ENCODE assay signal across 2 cellular contexts in genomic region chr1:211281322-211282022, GRCh38.
TF ChIP-seq lines count a peak whose summit lies in the region.

No MANE protein-coding gene starts in this region.

TF ChIP-seq in GM23338, 12 proteins besides CTCF, POLR2A, EP300 and RAD21:
- TF ChIP-seq STAT1 (IDR thresholded peaks at IDR 0.05; ENCODE audit: unreplicated experiment), result no peak
- TF ChIP-seq ETS1 (IDR thresholded peaks at IDR 0.05), result no peak
- no peak for TF ChIP-seq JUNB (IDR thresholded peaks at IDR 0.05; ENCODE audit: unreplicated experiment)
- no peak for TF ChIP-seq ZNF331 (CRISPR knock-in tag; IDR thresholded peaks at IDR 0.05; ENCODE audit: low read depth)
- TF ChIP-seq ZNF114 (CRISPR knock-in tag; IDR thresholded peaks at IDR 0.05), result no peak
- no peak for TF ChIP-seq REST (IDR thresholded peaks at IDR 0.05; ENCODE audit: unreplicated experiment)
- no peak for TF ChIP-seq POLR2AphosphoS5 (IDR thresholded peaks at IDR 0.05; ENCODE audit: low read depth)
- TF ChIP-seq CREB1 (CRISPR knock-in tag; IDR thresholded peaks at IDR 0.05; ENCODE audit: low read depth), result no peak

TF ChIP-seq in HepG2, 621 proteins besides CTCF, POLR2A, EP300 and RAD21:
- TF ChIP-seq ZNF644 (CRISPR knock-in tag; IDR thresholded peaks at IDR 0.05; ENCODE audit: low read depth), result no peak
- TF ChIP-seq ZNF232 (CRISPR knock-in tag; IDR thresholded peaks at IDR 0.05; ENCODE audit: borderline replicate concordance), result no peak
- TF ChIP-seq HOXD1 (CRISPR knock-in tag; IDR thresholded peaks at IDR 0.05), result no peak
- TF ChIP-seq ZNF496 (CRISPR knock-in tag; IDR thresholded peaks at IDR 0.05; ENCODE audit: insufficient replicate concordance), result no peak
- TF ChIP-seq CBFB (CRISPR knock-in tag; IDR thresholded peaks at IDR 0.05), result no peak
